ENCODE assay signal across 19 cellular contexts in genomic region chrX:38871129-38872029, GRCh38.
A peak's percentile ranks its signal among the peaks of the same experiment; 100 is the strongest.
DNase-seq lines count a peak whose midpoint lies in the region; ATAC-seq and TF ChIP-seq lines count a peak whose summit lies in the region.
"Had no signal": no experiment of that assay in that cellular context is flagged by ENCODE, and none has a peak within 500 bp of the region (broad histone marks: within the 10 kb centered on the region; RNA-seq: fewer than 3 reads in every experiment).

No MANE protein-coding gene starts in this region.

- H4K20me1 ChIP-seq in OCI-LY7 (ENCODE audit: insufficient read depth, low read length): no peaks in the 10 kb centered on the region

- peaks cover 6% of the 10 kb centered on the region for H3K4me1 ChIP-seq in OCI-LY7 (ENCODE audit: insufficient read depth, low read length, poor library complexity, severe bottlenecking)
- peaks cover 24% of the 10 kb centered on the region for H3K4me1 ChIP-seq in iPS-20b (ENCODE audit: insufficient read depth, low read length)
- H3K4me1 ChIP-seq in breast epithelium: no peaks in the 10 kb centered on the region
- H3K4me1 ChIP-seq: colonic mucosa, left lung, prostate gland had no signal

- TF ChIP-seq CTCF in OCI-LY7 (conservative IDR thresholded peaks at IDR 0.05; ENCODE audit: low read length) (no peak), type B pancreatic cell (conservative IDR thresholded peaks at IDR 0.05) (no peak), breast epithelium (IDR thresholded peaks at IDR 0.05) (no peak)

- DNase-seq in NCI-H510A treated with DMSO at 0.1 percent for 48 hours (lab: John Stamatoyannopoulos, UW) (peak; percentile 9), NCI-H510A (lab: John Stamatoyannopoulos, UW) (no peak), OCI-LY7 (ENCODE audit: low spot score) (no peak), type B pancreatic cell (ENCODE audit: extremely low spot score, unreplicated experiment) (no peak), AG08396 (ENCODE audit: low spot score) (no peak), breast epithelium (ENCODE audit: low spot score in 2 of 2) (no peak)
- DNase-seq: activated gamma-delta T cell; anterior cingulate cortex; CD4-positive, alpha-beta memory T cell; colonic mucosa; erythroblast; head of caudate nucleus; NCI-H446 treated with DMSO at 0.1 percent for 48 hours; T-helper 1 cell; WERI-Rb-1 had no signal

- H3K27me3 ChIP-seq in iPS-20b (ENCODE audit: insufficient read depth, low read length) (no peaks in the 10 kb centered on the region), breast epithelium (peaks cover 0 to 43% of the 10 kb centered on the region in 2 donors)
- H3K27me3 ChIP-seq: colonic mucosa, left lung had no signal

- H3K4me3 Mint-ChIP-seq in type B pancreatic cell: no peak overlapping the region
- H3K4me3 Mint-ChIP-seq: CD4-positive, alpha-beta memory T cell had no signal

- no peaks in the 10 kb centered on the region for H3K27me3 Mint-ChIP-seq in type B pancreatic cell
- H3K27me3 Mint-ChIP-seq: CD4-positive, alpha-beta memory T cell had no signal

- peaks cover 7% of the 10 kb centered on the region for H3K4me1 Mint-ChIP-seq in type B pancreatic cell (ENCODE audit: unreplicated experiment)
- H3K4me1 Mint-ChIP-seq: CD4-positive, alpha-beta memory T cell had no signal

- no peak overlapping the region for H3K4me2 ChIP-seq in OCI-LY7 (ENCODE audit: low read length)

- H3K9me2 ChIP-seq in OCI-LY7 (ENCODE audit: insufficient read depth, low read length): no peaks in the 10 kb centered on the region

- no peaks in the 10 kb centered on the region for H3K79me2 ChIP-seq in OCI-LY7 (ENCODE audit: insufficient read depth, low read depth, low read length)

- H2AFZ ChIP-seq in OCI-LY7 (ENCODE audit: low read length): peak overlapping the region; percentile 41; the same call in 1 of the 2 replicates

- POLR2A ChIA-PET in OCI-LY7 (lab: Charles Lee): no interaction called here

- H3K4me3 ChIP-seq in OCI-LY7 (ENCODE audit: low read depth, low read length, poor library complexity, severe bottlenecking): no peak overlapping the region
- peak overlapping the region; percentile 44; the same call in 1 of the 2 replicates for H3K4me3 ChIP-seq in iPS-20b (ENCODE audit: low read length)
- H3K4me3 ChIP-seq in breast epithelium: no peak overlapping the region
- H3K4me3 ChIP-seq: colonic mucosa, left lung, prostate gland had no signal

- intact Hi-C loops in OCI-LY7 (cut with micrococcal nuclease; ENCODE audit: unreplicated experiment): no loop called here
- intact Hi-C loops in breast epithelium (cut with DNase I; ENCODE audit: low total_unique reads): no loop called here

- H3K36me3 ChIP-seq in OCI-LY7 (ENCODE audit: insufficient read depth, low read length) (no peaks in the 10 kb centered on the region), iPS-20b (ENCODE audit: insufficient read depth, low read depth, low read length) (no peaks in the 10 kb centered on the region), breast epithelium (no peaks in the 10 kb centered on the region)
- H3K36me3 ChIP-seq: colonic mucosa, left lung, prostate gland, WERI-Rb-1 had no signal

- no peaks in the 10 kb centered on the region for H3K36me3 Mint-ChIP-seq in type B pancreatic cell
- H3K36me3 Mint-ChIP-seq: CD4-positive, alpha-beta memory T cell had no signal

- peak overlapping the region; percentile 10 for H3K27ac Mint-ChIP-seq in type B pancreatic cell
- H3K27ac Mint-ChIP-seq: CD4-positive, alpha-beta memory T cell had no signal

- no peak for ATAC-seq in GM19455 (IDR thresholded peaks at IDR 0.05; ENCODE audit: unreplicated experiment)
- ATAC-seq: left lung had no signal

- no peak overlapping the region for H3K27ac ChIP-seq in OCI-LY7 (ENCODE audit: low read depth, low read length, poor library complexity, severe bottlenecking)
- H3K27ac ChIP-seq in iPS-20b (ENCODE audit: low read length): peak overlapping the region; percentile 9
- no peak overlapping the region for H3K27ac ChIP-seq in breast epithelium
- H3K27ac ChIP-seq: colonic mucosa, prostate gland, WERI-Rb-1 had no signal

- CTCF ChIA-PET in OCI-LY7 (lab: Charles Lee; ENCODE audit: unreplicated experiment): no interaction called here

- no TSS peak for BruUV-seq in OCI-LY7 (replicated peaks; lab: Mats Ljungman, UMichigan)

- peak overlapping the region; percentile 74; the same call in 1 of the 2 replicates for H3K9ac ChIP-seq in iPS-20b (ENCODE audit: low read depth, low read length)

- peaks cover 4% of the 10 kb centered on the region for H3K9me3 Mint-ChIP-seq in type B pancreatic cell
- H3K9me3 Mint-ChIP-seq: CD4-positive, alpha-beta memory T cell had no signal

- no peak for TF ChIP-seq POLR2A in breast epithelium (IDR thresholded peaks at IDR 0.05)

- no peaks in the 10 kb centered on the region; the same call in 1 of the 2 replicates for H3K9me3 ChIP-seq in OCI-LY7 (ENCODE audit: low read length)
- no peaks in the 10 kb centered on the region for H3K9me3 ChIP-seq in iPS-20b (ENCODE audit: insufficient read depth, low read depth, low read length)
- H3K9me3 ChIP-seq in breast epithelium: no peaks in the 10 kb centered on the region
- H3K9me3 ChIP-seq: colonic mucosa, left lung, prostate gland had no signal
